15 cellular contexts compared by ENCODE assay signal in the genomic region with DNA sequence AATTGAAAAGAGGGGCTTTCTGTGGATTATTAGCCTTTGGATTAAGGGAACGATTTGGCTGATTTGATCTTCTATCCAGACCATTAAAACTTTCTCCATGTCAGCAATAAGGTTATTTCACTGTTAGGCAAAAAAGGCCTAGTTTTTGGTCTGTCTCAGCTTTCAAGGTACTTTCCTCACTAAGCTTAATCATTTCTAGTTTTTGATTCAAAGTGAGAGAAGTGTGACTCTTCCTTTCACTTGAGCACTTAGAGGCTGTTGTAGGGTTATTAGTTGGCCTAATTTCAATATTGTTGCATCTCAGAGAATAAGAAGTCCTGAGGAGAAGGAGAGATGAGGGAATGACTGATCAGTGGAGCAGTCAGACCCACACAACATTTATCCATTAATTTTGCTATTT.
"Had no signal": no experiment of that assay in that cellular context is flagged by ENCODE, and none has a peak within 500 bp of the region (broad histone marks: within the 10 kb centered on the region; RNA-seq: fewer than 3 reads in every experiment).

No MANE protein-coding gene starts in this region.

- ATAC-seq: activated CD8-positive, alpha-beta memory T cell treated with anti-CD3 and anti-CD28 coated beads, Interleukin-2, amount 10 ng/mL, durations not matched to agents 7 days and 5 days; psoas muscle; right lobe of liver; stimulated activated naive CD8-positive, alpha-beta T cell treated with anti-CD3 and anti-CD28 coated beads, Interleukin-15, Interleukin-2, amounts not matched to agents 100 U/mL and 50 U/mL, for 24 hours had no signal

- DNase-seq: activated CD4-positive, alpha-beta T cell treated with anti-CD3 and anti-CD28 coated beads, Interleukin-2, amount 50 U/mL, for 48 hours; activated CD4-positive, CD25-positive, alpha-beta regulatory T cell treated with anti-CD3 and anti-CD28 coated beads, Interleukin-2, amount 50 U/mL, for 72 hours; activated CD8-positive, alpha-beta memory T cell treated with anti-CD3 and anti-CD28 coated beads, Interleukin-2, amount 10 ng/mL, durations not matched to agents 7 days and 5 days; activated effector memory CD4-positive, alpha-beta T cell treated with anti-CD3 and anti-CD28 coated beads, Interleukin-2, amount 50 U/mL, for 16 hours; activated T-cell treated with anti-CD3 and anti-CD28 coated beads, Interleukin-2, amount 50 U/mL, for 24 hours; psoas muscle; right lobe of liver; stimulated activated CD4-positive, alpha-beta T cell treated with anti-CD3 and anti-CD28 coated beads, Interleukin-4, amount 100 ng/mL, for 4 hours; stimulated activated CD8-positive, alpha-beta memory T cell treated with anti-CD3 and anti-CD28 coated beads, Interleukin-4, amount 100 ng/mL, for 48 hours; stimulated activated naive CD8-positive, alpha-beta T cell treated with anti-CD3 and anti-CD28 coated beads, Interleukin-15, Interleukin-2, amounts not matched to agents 100 U/mL and 50 U/mL, for 24 hours; trophoblast cell had no signal

- H3K27ac Mint-ChIP-seq: activated CD8-positive, alpha-beta memory T cell treated with anti-CD3 and anti-CD28 coated beads, Interleukin-2, amount 10 ng/mL, durations not matched to agents 7 days and 5 days; activated naive CD4-positive, alpha-beta T cell treated with anti-CD3 and anti-CD28 coated beads, Interleukin-2, amount 50 U/mL, for 72 hours; activated T-cell treated with anti-CD3 and anti-CD28 coated beads, Interleukin-2, amount 50 U/mL, for 24 hours; mesothelial cell of epicardium had no signal

- H3K4me1 Mint-ChIP-seq: activated CD8-positive, alpha-beta memory T cell treated with anti-CD3 and anti-CD28 coated beads, Interleukin-2, amount 10 ng/mL, durations not matched to agents 7 days and 5 days; mesothelial cell of epicardium had no signal

- H3K4me3 ChIP-seq: lung, psoas muscle, right lobe of liver, smooth muscle cell had no signal

- H3K9me3 ChIP-seq: right lobe of liver had no signal

- H3K4me2 ChIP-seq: smooth muscle cell had no signal

- H3K27me3 Mint-ChIP-seq: activated CD8-positive, alpha-beta memory T cell treated with anti-CD3 and anti-CD28 coated beads, Interleukin-2, amount 10 ng/mL, durations not matched to agents 7 days and 5 days; activated T-cell treated with anti-CD3 and anti-CD28 coated beads, Interleukin-2, amount 50 U/mL, for 24 hours had no signal

- H3K36me3 Mint-ChIP-seq: activated CD8-positive, alpha-beta memory T cell treated with anti-CD3 and anti-CD28 coated beads, Interleukin-2, amount 10 ng/mL, durations not matched to agents 7 days and 5 days; activated naive CD4-positive, alpha-beta T cell treated with anti-CD3 and anti-CD28 coated beads, Interleukin-2, amount 50 U/mL, for 72 hours; mesothelial cell of epicardium had no signal

- H3K36me3 ChIP-seq: right lobe of liver had no signal

- H3K4me3 Mint-ChIP-seq: activated CD8-positive, alpha-beta memory T cell treated with anti-CD3 and anti-CD28 coated beads, Interleukin-2, amount 10 ng/mL, durations not matched to agents 7 days and 5 days; activated T-cell treated with anti-CD3 and anti-CD28 coated beads, Interleukin-2, amount 50 U/mL, for 24 hours; mesothelial cell of epicardium had no signal

- H3K27me3 ChIP-seq: right lobe of liver had no signal

- H3K4me1 ChIP-seq: psoas muscle, right lobe of liver had no signal

- H3K27ac ChIP-seq: psoas muscle, right lobe of liver had no signal
